Comparison of ENCODE assay signal across 17 cellular contexts in the genomic region with DNA sequence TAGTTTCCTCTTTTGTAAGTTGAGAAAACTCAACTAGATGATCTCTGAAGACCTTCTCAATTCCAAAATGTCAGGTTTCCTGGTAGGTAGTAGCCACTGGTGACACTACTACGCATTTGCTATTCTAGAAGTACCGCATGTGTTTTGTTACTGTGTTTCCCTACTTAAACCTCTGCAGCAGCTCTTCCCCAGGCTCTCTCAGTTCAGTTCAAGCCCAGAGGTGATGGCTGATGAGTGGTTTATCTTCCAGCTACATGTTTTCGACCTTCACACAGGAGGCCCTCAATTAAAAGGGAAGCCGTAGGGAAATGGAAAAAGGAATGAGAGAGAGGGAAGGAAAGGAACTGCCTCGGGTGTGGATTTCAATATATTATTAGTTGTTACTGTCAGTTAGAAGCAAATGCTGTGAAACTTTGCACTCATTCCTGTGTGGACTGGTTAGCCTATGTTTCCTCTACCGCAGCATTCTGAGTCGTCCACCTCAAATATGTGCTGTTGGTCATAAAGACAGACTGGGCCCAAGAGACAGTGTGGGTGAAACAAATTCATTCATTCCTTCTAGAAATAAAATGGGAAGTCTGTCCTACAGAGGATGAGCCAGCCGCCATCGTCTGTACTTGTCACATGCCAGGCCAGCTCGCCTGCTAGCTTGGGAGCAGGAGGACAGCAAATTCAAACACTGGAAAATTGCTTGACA.
DNase-seq lines count a peak whose midpoint lies in the region; ATAC-seq and TF ChIP-seq lines count a peak whose summit lies in the region.
"Had no signal": no experiment of that assay in that cellular context is flagged by ENCODE, and none has a peak within 500 bp of the region (broad histone marks: within the 10 kb centered on the region; RNA-seq: fewer than 3 reads in every experiment).

No MANE protein-coding gene starts in this region.

- TF ChIP-seq EP300 in ovary (IDR thresholded peaks at IDR 0.05) = no peak

- no peak for ATAC-seq in body of pancreas
- ATAC-seq: HepG2, WTC11 had no signal

- no peaks in the 10 kb centered on the region for H3K27me3 ChIP-seq in body of pancreas
- H3K27me3 ChIP-seq in ovary = no peaks in the 10 kb centered on the region
- H3K27me3 ChIP-seq in colonic mucosa = no peaks in the 10 kb centered on the region
- H3K27me3 ChIP-seq: tibial nerve had no signal

- H3K9ac ChIP-seq in colonic mucosa (ENCODE audit: low read depth in 2 of 2, low read length in 2 of 2) = no peak overlapping the region
- H3K9ac ChIP-seq: parathyroid adenoma had no signal

- H3K4me1 ChIP-seq in body of pancreas = no peaks in the 10 kb centered on the region
- no peaks in the 10 kb centered on the region for H3K4me1 ChIP-seq in ovary (ENCODE audit: insufficient read depth)
- H3K4me1 ChIP-seq in colonic mucosa = no peaks in the 10 kb centered on the region
- H3K4me1 ChIP-seq: parathyroid adenoma, tibial nerve had no signal

- no peaks in the 10 kb centered on the region for H3K36me3 ChIP-seq in body of pancreas (replicated peaks in 1 of 2; ENCODE audit: insufficient read depth in 1 of 2, low read depth in 2 of 2)
- H3K36me3 ChIP-seq in ovary = no peaks in the 10 kb centered on the region
- no peaks in the 10 kb centered on the region for H3K36me3 ChIP-seq in colonic mucosa

- WGBS in body of pancreas, 2 donors = 86 to 92% methylated on average over 10 of the region's 10 CpGs
- WGBS in ovary, 3 donors = 93 to 94% (median 93%) methylated on average over 10 of the region's 10 CpGs

- H3K4me3 ChIP-seq in epithelial cell of esophagus (ENCODE audit: low read length) (no peak overlapping the region), body of pancreas (no peak overlapping the region), ovary (no peak overlapping the region), colonic mucosa (no peak overlapping the region)
- H3K4me3 ChIP-seq: tibial nerve had no signal

- H3K9me3 ChIP-seq in body of pancreas (no peaks in the 10 kb centered on the region), ovary (no peaks in the 10 kb centered on the region), colonic mucosa (no peaks in the 10 kb centered on the region)
- H3K9me3 ChIP-seq: tibial nerve had no signal

- H3K27ac ChIP-seq in body of pancreas = no peak overlapping the region
- no peak overlapping the region for H3K27ac ChIP-seq in ovary
- H3K27ac ChIP-seq in colonic mucosa = no peak overlapping the region
- H3K27ac ChIP-seq: parathyroid adenoma, tibial nerve had no signal

- TF ChIP-seq CTCF in epithelial cell of esophagus (IDR thresholded peaks at IDR 0.05; ENCODE audit: insufficient read depth, low read depth, low read length, missing control alignments) (no peak), body of pancreas (IDR thresholded peaks at IDR 0.05) (no peak), ovary (IDR thresholded peaks at IDR 0.05) (no peak), colonic mucosa (IDR thresholded peaks at IDR 0.05) (no peak)

- TF ChIP-seq POLR2A in body of pancreas (IDR thresholded peaks at IDR 0.05) (no peak), ovary (IDR thresholded peaks at IDR 0.05) (no peak)

- intact Hi-C loops in body of pancreas (cut with DNase I) (no loop called here), ovary (cut with DNase I) (no loop called here), colonic mucosa (cut with DNase I) (no loop called here)

- DNase-seq in AG08396 (ENCODE audit: low spot score) (peak; percentile 50), HS-5 (ENCODE audit: low read depth) (peak; percentile 22), epithelial cell of esophagus (ENCODE audit: low read depth) (peak; percentile 43), kidney glomerular epithelial cell (lab: John Stamatoyannopoulos, UW) (peak; percentile 24), UCSD-AML1 (lab: John Stamatoyannopoulos, UW; ENCODE audit: unreplicated experiment) (no peak), body of pancreas (no peak), ovary (no peak), colonic mucosa (no peak)
- DNase-seq: activated gamma-delta T cell treated with Interleukin-2 at 50 U/mL for 16 hours, DMS53, hypothalamus, NCI-H1092 treated with DMSO at 0.1 percent for 48 hours, NCI-H226 had no signal

Comparison
In these comparisons a context has a peak if more than half of its experiments do, and no peak if none do; other contexts are left out.
1. DNase-seq: peak in AG08396 (single experiment), HS-5 (single experiment), epithelial cell of esophagus (single experiment) and kidney glomerular epithelial cell (single experiment); none in UCSD-AML1 (single experiment), body of pancreas (0 of 4), ovary (0 of 5) and colonic mucosa (single experiment).